In the genomic region with DNA sequence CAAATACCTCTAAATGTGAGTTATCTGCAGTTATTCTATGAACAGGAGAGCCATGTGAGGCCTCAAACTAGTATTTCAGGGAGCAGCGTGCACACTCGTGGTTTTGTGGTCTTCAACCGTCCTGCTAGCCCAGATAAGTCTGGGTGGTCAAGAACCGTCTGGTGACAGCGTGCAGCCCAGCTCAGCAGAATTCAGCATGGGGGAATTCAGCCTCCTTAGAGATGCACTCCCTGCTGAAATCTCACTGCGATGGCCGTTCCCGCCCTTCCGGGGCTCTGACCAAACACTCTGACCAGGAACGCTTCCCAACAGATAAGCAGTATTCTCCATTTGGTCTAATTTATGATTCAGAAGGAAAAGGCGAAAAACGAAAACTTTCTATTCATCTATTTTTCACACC, we compare ENCODE assay signal across 1 cellular context.
TF ChIP-seq lines count a peak whose summit lies in the region.

No MANE protein-coding gene starts in this region.

TF ChIP-seq in K562, 482 proteins besides CTCF, POLR2A, EP300 and RAD21 (continued from another document and continues in another):
- TF ChIP-seq, protein P1, sequence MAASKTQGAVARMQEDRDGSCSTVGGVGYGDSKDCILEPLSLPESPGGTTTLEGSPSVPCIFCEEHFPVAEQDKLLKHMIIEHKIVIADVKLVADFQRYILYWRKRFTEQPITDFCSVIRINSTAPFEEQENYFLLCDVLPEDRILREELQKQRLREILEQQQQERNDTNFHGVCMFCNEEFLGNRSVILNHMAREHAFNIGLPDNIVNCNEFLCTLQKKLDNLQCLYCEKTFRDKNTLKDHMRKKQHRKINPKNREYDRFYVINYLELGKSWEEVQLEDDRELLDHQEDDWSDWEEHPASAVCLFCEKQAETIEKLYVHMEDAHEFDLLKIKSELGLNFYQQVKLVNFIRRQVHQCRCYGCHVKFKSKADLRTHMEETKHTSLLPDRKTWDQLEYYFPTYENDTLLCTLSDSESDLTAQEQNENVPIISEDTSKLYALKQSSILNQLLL (CRISPR knock-in tag; IDR thresholded peaks at IDR 0.05; ENCODE audit: borderline replicate concordance): no peak
- TF ChIP-seq, protein P2, sequence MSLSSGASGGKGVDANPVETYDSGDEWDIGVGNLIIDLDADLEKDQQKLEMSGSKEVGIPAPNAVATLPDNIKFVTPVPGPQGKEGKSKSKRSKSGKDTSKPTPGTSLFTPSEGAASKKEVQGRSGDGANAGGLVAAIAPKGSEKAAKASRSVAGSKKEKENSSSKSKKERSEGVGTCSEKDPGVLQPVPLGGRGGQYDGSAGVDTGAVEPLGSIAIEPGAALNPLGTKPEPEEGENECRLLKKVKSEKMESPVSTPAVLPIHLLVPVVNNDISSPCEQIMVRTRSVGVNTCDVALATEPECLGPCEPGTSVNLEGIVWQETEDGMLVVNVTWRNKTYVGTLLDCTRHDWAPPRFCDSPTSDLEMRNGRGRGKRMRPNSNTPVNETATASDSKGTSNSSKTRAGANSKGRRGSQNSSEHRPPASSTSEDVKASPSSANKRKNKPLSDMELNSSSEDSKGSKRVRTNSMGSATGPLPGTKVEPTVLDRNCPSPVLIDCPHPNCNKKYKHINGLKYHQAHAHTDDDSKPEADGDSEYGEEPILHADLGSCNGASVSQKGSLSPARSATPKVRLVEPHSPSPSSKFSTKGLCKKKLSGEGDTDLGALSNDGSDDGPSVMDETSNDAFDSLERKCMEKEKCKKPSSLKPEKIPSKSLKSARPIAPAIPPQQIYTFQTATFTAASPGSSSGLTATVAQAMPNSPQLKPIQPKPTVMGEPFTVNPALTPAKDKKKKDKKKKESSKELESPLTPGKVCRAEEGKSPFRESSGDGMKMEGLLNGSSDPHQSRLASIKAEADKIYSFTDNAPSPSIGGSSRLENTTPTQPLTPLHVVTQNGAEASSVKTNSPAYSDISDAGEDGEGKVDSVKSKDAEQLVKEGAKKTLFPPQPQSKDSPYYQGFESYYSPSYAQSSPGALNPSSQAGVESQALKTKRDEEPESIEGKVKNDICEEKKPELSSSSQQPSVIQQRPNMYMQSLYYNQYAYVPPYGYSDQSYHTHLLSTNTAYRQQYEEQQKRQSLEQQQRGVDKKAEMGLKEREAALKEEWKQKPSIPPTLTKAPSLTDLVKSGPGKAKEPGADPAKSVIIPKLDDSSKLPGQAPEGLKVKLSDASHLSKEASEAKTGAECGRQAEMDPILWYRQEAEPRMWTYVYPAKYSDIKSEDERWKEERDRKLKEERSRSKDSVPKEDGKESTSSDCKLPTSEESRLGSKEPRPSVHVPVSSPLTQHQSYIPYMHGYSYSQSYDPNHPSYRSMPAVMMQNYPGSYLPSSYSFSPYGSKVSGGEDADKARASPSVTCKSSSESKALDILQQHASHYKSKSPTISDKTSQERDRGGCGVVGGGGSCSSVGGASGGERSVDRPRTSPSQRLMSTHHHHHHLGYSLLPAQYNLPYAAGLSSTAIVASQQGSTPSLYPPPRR (CRISPR knock-in tag; IDR thresholded peaks at IDR 0.05; ENCODE audit: borderline replicate concordance): no peak
- TF ChIP-seq CBFB (CRISPR knock-in tag; IDR thresholded peaks at IDR 0.05) (peak; percentile 92; the same call in 1 of the 2 replicates), RBM34 (IDR thresholded peaks at IDR 0.05; ENCODE audit: borderline replicate concordance, insufficient read depth, low read length) (no peak), TAF1 (IDR thresholded peaks at IDR 0.05; ENCODE audit: control insufficient read depth, extremely low read depth, insufficient read depth, low read length, severe bottlenecking) (no peak), ZC3H4 (CRISPR knock-in tag; IDR thresholded peaks at IDR 0.05; ENCODE audit: borderline replicate concordance) (no peak), TEAD1 (CRISPR knock-in tag; IDR thresholded peaks at IDR 0.05) (peak; percentile 46 to 60; a peak in 2 of 4 replicates), HNRNPLL (IDR thresholded peaks at IDR 0.05; ENCODE audit: low read depth, low read length, poor library complexity, severe bottlenecking) (no peak), HNRNPL (IDR thresholded peaks at IDR 0.05; ENCODE audit: low read depth, low read length) (no peak), TEAD4 (IDR thresholded peaks at IDR 0.05; ENCODE audit: low read length) (peak; percentile 91), TEAD4 (CRISPR knock-in tag; IDR thresholded peaks at IDR 0.05; ENCODE audit: borderline replicate concordance) (no peak), ZNF444 (CRISPR knock-in tag; IDR thresholded peaks at IDR 0.05) (no peak), FOXA3 (CRISPR knock-in tag; conservative IDR thresholded peaks at IDR 0.05 in 1 of 2, IDR thresholded peaks at IDR 0.05 in 1 of 2) (no peak), POLR2H (tag; IDR thresholded peaks at IDR 0.05; ENCODE audit: low read depth) (no peak), ZC3H11A (IDR thresholded peaks at IDR 0.05; ENCODE audit: low read depth, low read length) (no peak), ZNF197 (CRISPR knock-in tag; IDR thresholded peaks at IDR 0.05; ENCODE audit: low read depth) (peak; percentile 64; the same call in 1 of the 2 replicates), CBX1 (IDR thresholded peaks at IDR 0.05; ENCODE audit: low read depth) (no peak), SMAD4 (CRISPR knock-in tag; conservative IDR thresholded peaks at IDR 0.05) (peak; percentile 95), JUNB (CRISPR knock-in tag; conservative IDR thresholded peaks at IDR 0.05) (no peak), TCFL5 (CRISPR knock-in tag; conservative IDR thresholded peaks at IDR 0.05) (no peak), ZNF408 (CRISPR knock-in tag; IDR thresholded peaks at IDR 0.05; ENCODE audit: low read depth) (no peak), FOXJ2 (tag; IDR thresholded peaks at IDR 0.05) (no peak), NFIC (IDR thresholded peaks at IDR 0.05) (peak; percentile 67), ZNF668 (CRISPR knock-in tag; IDR thresholded peaks at IDR 0.05) (no peak), CAMTA2 (CRISPR knock-in tag; conservative IDR thresholded peaks at IDR 0.05) (no peak), TCF3 (CRISPR knock-in tag; IDR thresholded peaks at IDR 0.05) (peak; percentile 94), NFIX (CRISPR knock-in tag; IDR thresholded peaks at IDR 0.05; ENCODE audit: low read depth) (no peak), MAFK (IDR thresholded peaks at IDR 0.05; ENCODE audit: low read length) (peak; percentile 87), NFE2 (IDR thresholded peaks at IDR 0.05; ENCODE audit: low read depth) (peak; percentile 83), ESRRB (CRISPR knock-in tag; IDR thresholded peaks at IDR 0.05; ENCODE audit: borderline replicate concordance) (no peak), TAF15 (IDR thresholded peaks at IDR 0.05; ENCODE audit: low read depth, low read length) (no peak), GATAD2A (IDR thresholded peaks at IDR 0.05) (peak; percentile 14; the same call in 1 of the 2 replicates), CXXC5 (CRISPR knock-in tag; IDR thresholded peaks at IDR 0.05) (peak; percentile 87), JUN (IDR thresholded peaks at IDR 0.05; ENCODE audit: borderline replicate concordance, low read depth, low read length) (peak; percentile 63; the same call in 1 of the 2 replicates), JUN (CRISPR knock-in tag; IDR thresholded peaks at IDR 0.05; ENCODE audit: borderline replicate concordance) (no peak), RBM15 (IDR thresholded peaks at IDR 0.05; ENCODE audit: insufficient read depth, low read length) (no peak), CHD4 (IDR thresholded peaks at IDR 0.05; ENCODE audit: insufficient read depth, insufficient replicate concordance, low read depth, low read length, poor library complexity, severe bottlenecking) (no peak), ZNF3 (CRISPR knock-in tag; IDR thresholded peaks at IDR 0.05) (no peak), ZNF12 (CRISPR knock-in tag; IDR thresholded peaks at IDR 0.05) (no peak)
- TF ChIP-seq, protein P3, sequence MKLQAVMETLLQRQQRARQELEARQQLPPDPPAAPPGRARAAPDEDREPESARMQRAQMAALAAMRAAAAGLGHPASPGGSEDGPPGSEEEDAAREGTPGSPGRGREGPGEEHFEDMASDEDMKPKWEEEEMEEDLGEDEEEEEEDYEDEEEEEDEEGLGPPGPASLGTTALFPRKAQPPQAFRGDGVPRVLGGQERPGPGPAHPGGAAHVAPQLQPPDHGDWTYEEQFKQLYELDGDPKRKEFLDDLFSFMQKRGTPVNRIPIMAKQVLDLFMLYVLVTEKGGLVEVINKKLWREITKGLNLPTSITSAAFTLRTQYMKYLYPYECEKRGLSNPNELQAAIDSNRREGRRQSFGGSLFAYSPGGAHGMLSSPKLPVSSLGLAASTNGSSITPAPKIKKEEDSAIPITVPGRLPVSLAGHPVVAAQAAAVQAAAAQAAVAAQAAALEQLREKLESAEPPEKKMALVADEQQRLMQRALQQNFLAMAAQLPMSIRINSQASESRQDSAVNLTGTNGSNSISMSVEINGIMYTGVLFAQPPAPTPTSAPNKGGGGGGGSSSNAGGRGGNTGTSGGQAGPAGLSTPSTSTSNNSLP (IDR thresholded peaks at IDR 0.05; ENCODE audit: borderline replicate concordance, low read depth, low read length): no peak
- TF ChIP-seq, protein P4, sequence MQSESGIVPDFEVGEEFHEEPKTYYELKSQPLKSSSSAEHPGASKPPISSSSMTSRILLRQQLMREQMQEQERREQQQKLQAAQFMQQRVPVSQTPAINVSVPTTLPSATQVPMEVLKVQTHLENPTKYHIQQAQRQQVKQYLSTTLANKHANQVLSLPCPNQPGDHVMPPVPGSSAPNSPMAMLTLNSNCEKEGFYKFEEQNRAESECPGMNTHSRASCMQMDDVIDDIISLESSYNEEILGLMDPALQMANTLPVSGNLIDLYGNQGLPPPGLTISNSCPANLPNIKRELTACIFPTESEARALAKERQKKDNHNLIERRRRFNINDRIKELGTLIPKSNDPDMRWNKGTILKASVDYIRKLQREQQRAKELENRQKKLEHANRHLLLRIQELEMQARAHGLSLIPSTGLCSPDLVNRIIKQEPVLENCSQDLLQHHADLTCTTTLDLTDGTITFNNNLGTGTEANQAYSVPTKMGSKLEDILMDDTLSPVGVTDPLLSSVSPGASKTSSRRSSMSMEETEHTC (IDR thresholded peaks at IDR 0.05): peak; percentile 91
- TF ChIP-seq, protein P5, sequence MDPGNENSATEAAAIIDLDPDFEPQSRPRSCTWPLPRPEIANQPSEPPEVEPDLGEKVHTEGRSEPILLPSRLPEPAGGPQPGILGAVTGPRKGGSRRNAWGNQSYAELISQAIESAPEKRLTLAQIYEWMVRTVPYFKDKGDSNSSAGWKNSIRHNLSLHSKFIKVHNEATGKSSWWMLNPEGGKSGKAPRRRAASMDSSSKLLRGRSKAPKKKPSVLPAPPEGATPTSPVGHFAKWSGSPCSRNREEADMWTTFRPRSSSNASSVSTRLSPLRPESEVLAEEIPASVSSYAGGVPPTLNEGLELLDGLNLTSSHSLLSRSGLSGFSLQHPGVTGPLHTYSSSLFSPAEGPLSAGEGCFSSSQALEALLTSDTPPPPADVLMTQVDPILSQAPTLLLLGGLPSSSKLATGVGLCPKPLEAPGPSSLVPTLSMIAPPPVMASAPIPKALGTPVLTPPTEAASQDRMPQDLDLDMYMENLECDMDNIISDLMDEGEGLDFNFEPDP (CRISPR knock-in tag; IDR thresholded peaks at IDR 0.05): no peak
- TF ChIP-seq, protein P6, sequence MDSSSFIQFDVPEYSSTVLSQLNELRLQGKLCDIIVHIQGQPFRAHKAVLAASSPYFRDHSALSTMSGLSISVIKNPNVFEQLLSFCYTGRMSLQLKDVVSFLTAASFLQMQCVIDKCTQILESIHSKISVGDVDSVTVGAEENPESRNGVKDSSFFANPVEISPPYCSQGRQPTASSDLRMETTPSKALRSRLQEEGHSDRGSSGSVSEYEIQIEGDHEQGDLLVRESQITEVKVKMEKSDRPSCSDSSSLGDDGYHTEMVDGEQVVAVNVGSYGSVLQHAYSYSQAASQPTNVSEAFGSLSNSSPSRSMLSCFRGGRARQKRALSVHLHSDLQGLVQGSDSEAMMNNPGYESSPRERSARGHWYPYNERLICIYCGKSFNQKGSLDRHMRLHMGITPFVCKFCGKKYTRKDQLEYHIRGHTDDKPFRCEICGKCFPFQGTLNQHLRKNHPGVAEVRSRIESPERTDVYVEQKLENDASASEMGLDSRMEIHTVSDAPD (CRISPR knock-in tag; IDR thresholded peaks at IDR 0.05): no peak
- TF ChIP-seq, protein P7, sequence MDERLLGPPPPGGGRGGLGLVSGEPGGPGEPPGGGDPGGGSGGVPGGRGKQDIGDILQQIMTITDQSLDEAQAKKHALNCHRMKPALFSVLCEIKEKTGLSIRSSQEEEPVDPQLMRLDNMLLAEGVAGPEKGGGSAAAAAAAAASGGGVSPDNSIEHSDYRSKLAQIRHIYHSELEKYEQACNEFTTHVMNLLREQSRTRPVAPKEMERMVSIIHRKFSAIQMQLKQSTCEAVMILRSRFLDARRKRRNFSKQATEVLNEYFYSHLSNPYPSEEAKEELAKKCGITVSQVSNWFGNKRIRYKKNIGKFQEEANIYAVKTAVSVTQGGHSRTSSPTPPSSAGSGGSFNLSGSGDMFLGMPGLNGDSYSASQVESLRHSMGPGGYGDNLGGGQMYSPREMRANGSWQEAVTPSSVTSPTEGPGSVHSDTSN (CRISPR knock-in tag; IDR thresholded peaks at IDR 0.05; ENCODE audit: low read depth): no peak
- TF ChIP-seq, protein P7 (tag; conservative IDR thresholded peaks at IDR 0.05; ENCODE audit: low read depth): no peak; the same call in 1 of the 2 replicates
- TF ChIP-seq, protein P8, sequence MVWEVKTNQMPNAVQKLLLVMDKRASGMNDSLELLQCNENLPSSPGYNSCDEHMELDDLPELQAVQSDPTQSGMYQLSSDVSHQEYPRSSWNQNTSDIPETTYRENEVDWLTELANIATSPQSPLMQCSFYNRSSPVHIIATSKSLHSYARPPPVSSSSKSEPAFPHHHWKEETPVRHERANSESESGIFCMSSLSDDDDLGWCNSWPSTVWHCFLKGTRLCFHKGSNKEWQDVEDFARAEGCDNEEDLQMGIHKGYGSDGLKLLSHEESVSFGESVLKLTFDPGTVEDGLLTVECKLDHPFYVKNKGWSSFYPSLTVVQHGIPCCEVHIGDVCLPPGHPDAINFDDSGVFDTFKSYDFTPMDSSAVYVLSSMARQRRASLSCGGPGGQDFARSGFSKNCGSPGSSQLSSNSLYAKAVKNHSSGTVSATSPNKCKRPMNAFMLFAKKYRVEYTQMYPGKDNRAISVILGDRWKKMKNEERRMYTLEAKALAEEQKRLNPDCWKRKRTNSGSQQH (CRISPR knock-in tag; IDR thresholded peaks at IDR 0.05): no peak
- TF ChIP-seq, protein P9, sequence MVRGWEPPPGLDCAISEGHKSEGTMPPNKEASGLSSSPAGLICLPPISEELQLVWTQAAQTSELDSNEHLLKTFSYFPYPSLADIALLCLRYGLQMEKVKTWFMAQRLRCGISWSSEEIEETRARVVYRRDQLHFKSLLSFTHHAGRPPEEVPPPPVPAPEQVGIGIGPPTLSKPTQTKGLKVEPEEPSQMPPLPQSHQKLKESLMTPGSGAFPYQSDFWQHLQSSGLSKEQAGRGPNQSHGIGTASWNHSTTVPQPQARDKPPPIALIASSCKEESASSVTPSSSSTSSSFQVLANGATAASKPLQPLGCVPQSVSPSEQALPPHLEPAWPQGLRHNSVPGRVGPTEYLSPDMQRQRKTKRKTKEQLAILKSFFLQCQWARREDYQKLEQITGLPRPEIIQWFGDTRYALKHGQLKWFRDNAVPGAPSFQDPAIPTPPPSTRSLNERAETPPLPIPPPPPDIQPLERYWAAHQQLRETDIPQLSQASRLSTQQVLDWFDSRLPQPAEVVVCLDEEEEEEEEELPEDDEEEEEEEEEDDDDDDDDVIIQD (CRISPR knock-in tag; IDR thresholded peaks at IDR 0.05): no peak
